ENCODE assay signal across 9 cellular contexts in genomic region chrX:131783555-131784338, GRCh38.
DNase-seq lines count a peak whose midpoint lies in the region; ATAC-seq, FAIRE-seq and TF ChIP-seq lines count a peak whose summit lies in the region.
"Had no signal": no experiment of that assay in that cellular context is flagged by ENCODE, and none has a peak within 500 bp of the region (broad histone marks: within the 10 kb centered on the region; RNA-seq: fewer than 3 reads in every experiment).

No MANE protein-coding gene starts in this region.

- no peaks in the 10 kb centered on the region for H3K4me1 Mint-ChIP-seq in activated CD8-positive, alpha-beta memory T cell treated with anti-CD3 and anti-CD28 coated beads, Interleukin-2, amount 10 ng/mL, durations not matched to agents 7 days and 5 days

- H2AFZ ChIP-seq in hepatocyte: no peak overlapping the region

- H4K20me1 ChIP-seq in hepatocyte (ENCODE audit: insufficient read depth, poor library complexity, severe bottlenecking): no peaks in the 10 kb centered on the region

- peak; percentile 83 for DNase-seq in activated CD8-positive, alpha-beta memory T cell treated with anti-CD3 and anti-CD28 coated beads for 24 hours
- no peak for DNase-seq in activated CD8-positive, alpha-beta memory T cell treated with anti-CD3 and anti-CD28 coated beads, Interleukin-2, amount 10 ng/mL, durations not matched to agents 7 days and 5 days
- DNase-seq in NCI-H1417 treated with DMSO at 0.1 percent for 48 hours (lab: John Stamatoyannopoulos, UW) (peak; percentile 62), dedifferentiated amniotic fluid mesenchymal stem cell (ENCODE audit: extremely low spot score) (peak; percentile 77), NCI-H524 treated with DMSO at 0.1 percent for 48 hours (lab: John Stamatoyannopoulos, UW) (no peak), hepatocyte (ENCODE audit: low spot score) (no peak), D721Med (ENCODE audit: insufficient read length, low spot score) (no peak)

- no peak overlapping the region for H3K4me2 ChIP-seq in hepatocyte

- no peaks in the 10 kb centered on the region for H3K79me2 ChIP-seq in hepatocyte

- H3K9ac ChIP-seq in subcutaneous abdominal adipose tissue (ENCODE audit: low read length in 5 of 5): no peak overlapping the region

- no peaks in the 10 kb centered on the region for H3K9me3 Mint-ChIP-seq in activated CD8-positive, alpha-beta memory T cell treated with anti-CD3 and anti-CD28 coated beads, Interleukin-2, amount 10 ng/mL, durations not matched to agents 7 days and 5 days (ENCODE audit: low read depth)
- H3K9me3 Mint-ChIP-seq: CD8-positive, alpha-beta T cell had no signal

- no peak overlapping the region for H3K27ac Mint-ChIP-seq in activated CD8-positive, alpha-beta memory T cell treated with anti-CD3 and anti-CD28 coated beads, Interleukin-2, amount 10 ng/mL, durations not matched to agents 7 days and 5 days
- H3K27ac Mint-ChIP-seq: CD8-positive, alpha-beta T cell had no signal

- no peaks in the 10 kb centered on the region for H3K9me3 ChIP-seq in subcutaneous abdominal adipose tissue (ENCODE audit: control insufficient read depth in 5 of 5, low read length in 5 of 5)
- no peaks in the 10 kb centered on the region for H3K9me3 ChIP-seq in hepatocyte (ENCODE audit: low read depth)

- H3K27me3 Mint-ChIP-seq in activated CD8-positive, alpha-beta memory T cell treated with anti-CD3 and anti-CD28 coated beads, Interleukin-2, amount 10 ng/mL, durations not matched to agents 7 days and 5 days: no peaks in the 10 kb centered on the region

- no peaks in the 10 kb centered on the region for H3K9me2 ChIP-seq in hepatocyte (replicated peaks; ENCODE audit: insufficient read depth)

- WGBS in hepatocyte (ENCODE audit: low lambda C conversion rate, missing lambda C conversion rate): 88% methylated on average over 15 of the region's 15 CpGs

- CTCF ChIA-PET in activated CD8-positive, alpha-beta memory T cell treated with anti-CD3 and anti-CD28 coated beads, Interleukin-2, amount 10 ng/mL, durations not matched to agents 7 days and 5 days (lab: Charles Lee): no interaction called here

- H3K36me3 ChIP-seq in subcutaneous abdominal adipose tissue (ENCODE audit: control insufficient read depth in 5 of 5, insufficient read depth in 5 of 5, low read length in 5 of 5) (no peaks in the 10 kb centered on the region), hepatocyte (replicated peaks; ENCODE audit: insufficient read depth, low read depth) (no peaks in the 10 kb centered on the region)

- no peak overlapping the region for H3K4me3 Mint-ChIP-seq in activated CD8-positive, alpha-beta memory T cell treated with anti-CD3 and anti-CD28 coated beads, Interleukin-2, amount 10 ng/mL, durations not matched to agents 7 days and 5 days
- H3K4me3 Mint-ChIP-seq: CD8-positive, alpha-beta T cell had no signal

- no peak for FAIRE-seq in D721Med (lab: Jason Lieb, UNC)

- peaks cover 2% of the 10 kb centered on the region for H3K36me3 Mint-ChIP-seq in activated CD8-positive, alpha-beta memory T cell treated with anti-CD3 and anti-CD28 coated beads, Interleukin-2, amount 10 ng/mL, durations not matched to agents 7 days and 5 days
- H3K36me3 Mint-ChIP-seq: CD8-positive, alpha-beta T cell had no signal

- H3K4me3 ChIP-seq in subcutaneous abdominal adipose tissue (ENCODE audit: low read depth in 1 of 5, low read length in 5 of 5) (peak overlapping the region in 4 of 5 donors; percentile 35 to 55 (median 52)), hepatocyte (no peak overlapping the region)

- H3K4me1 ChIP-seq in subcutaneous abdominal adipose tissue (ENCODE audit: control insufficient read depth in 5 of 5, insufficient read depth in 5 of 5, low read length in 5 of 5) (peaks cover 2 to 20% (median 15%) of the 10 kb centered on the region in 5 donors), hepatocyte (ENCODE audit: insufficient read depth) (no peaks in the 10 kb centered on the region)

- TF ChIP-seq CTCF in hepatocyte (IDR thresholded peaks at IDR 0.05; ENCODE audit: poor library complexity) (no peak), D721Med (IDR thresholded peaks at IDR 0.05; ENCODE audit: insufficient read depth, missing control alignments) (no peak)

- no peak for ATAC-seq in activated CD8-positive, alpha-beta memory T cell treated with anti-CD3 and anti-CD28 coated beads, Interleukin-2, amount 10 ng/mL, durations not matched to agents 7 days and 5 days
- ATAC-seq: CD8-positive, alpha-beta T cell had no signal

- H3K27me3 ChIP-seq in subcutaneous abdominal adipose tissue (ENCODE audit: control insufficient read depth in 5 of 5, insufficient read depth in 4 of 5, low read length in 5 of 5): no peaks in the 10 kb centered on the region
- H3K27me3 ChIP-seq in hepatocyte: no peaks in the 10 kb centered on the region

- H3K27ac ChIP-seq in subcutaneous abdominal adipose tissue (ENCODE audit: low read depth, low read length) (no peak overlapping the region), hepatocyte (no peak overlapping the region)

Comparison
In these comparisons a context has a peak if more than half of its experiments do, and no peak if none do; other contexts are left out.
1. DNase-seq: peak in activated CD8-positive, alpha-beta memory T cell treated with anti-CD3 and anti-CD28 coated beads for 24 hours (single experiment), NCI-H1417 treated with DMSO at 0.1 percent for 48 hours (single experiment) and dedifferentiated amniotic fluid mesenchymal stem cell (single experiment); none in activated CD8-positive, alpha-beta memory T cell treated with anti-CD3 and anti-CD28 coated beads, Interleukin-2, amount 10 ng/mL, durations not matched to agents 7 days and 5 days (single experiment), NCI-H524 treated with DMSO at 0.1 percent for 48 hours (single experiment), hepatocyte (single experiment) and D721Med (single experiment).